ENCODE assay signal across 1 cellular context in genomic region chr22:50139843-50140415, GRCh38.
TF ChIP-seq lines count a peak whose summit lies in the region.

No MANE protein-coding gene starts in this region.

TF ChIP-seq in A549, 52 proteins besides CTCF, POLR2A, EP300 and RAD21:
- TF ChIP-seq NFE2L2 (conservative IDR thresholded peaks at IDR 0.05; ENCODE audit: low read length) (peak; percentile 82), MAX (IDR thresholded peaks at IDR 0.05) (no peak), NR3C1 (IDR thresholded peaks at IDR 0.05) (no peak), ESRRA (IDR thresholded peaks at IDR 0.05; ENCODE audit: borderline replicate concordance, low read length) (no peak), CHD2 (IDR thresholded peaks at IDR 0.05; ENCODE audit: low read length, partially characterized antibody) (no peak), MAFK (IDR thresholded peaks at IDR 0.05; ENCODE audit: partially characterized antibody) (peak; percentile 85)
